16 cellular contexts compared by ENCODE assay signal in genomic region chr2:68645523-68645922, GRCh38. TPM values are rescaled to one million over a fixed set of nuclear protein-coding genes. Genes with fewer than 3 reads are reported as not detected.
DNase-seq lines count a peak whose midpoint lies in the region; ATAC-seq and TF ChIP-seq lines count a peak whose summit lies in the region.
"Had no signal": no experiment of that assay in that cellular context is flagged by ENCODE, and none has a peak within 500 bp of the region (broad histone marks: within the 10 kb centered on the region; RNA-seq: fewer than 3 reads in every experiment).

No MANE protein-coding gene starts in this region.

- no peaks in the 10 kb centered on the region for H3K9me3 ChIP-seq in MM.1S (replicated peaks; ENCODE audit: insufficient read depth, low read length)
- H3K9me3 ChIP-seq: mucosa of descending colon had no signal

- no peaks in the 10 kb centered on the region for H3K9me2 ChIP-seq in MM.1S (replicated peaks; ENCODE audit: insufficient read depth, low read length)

- no peak for TF ChIP-seq CTCF in activated CD8-positive, alpha-beta T cell treated with anti-CD3 and anti-CD28 coated beads for 36 hours (IDR thresholded peaks at IDR 0.05)
- no peak for TF ChIP-seq CTCF in MM.1S (IDR thresholded peaks at IDR 0.05; ENCODE audit: low read length)

- no peak overlapping the region for H3K4me2 ChIP-seq in MM.1S (ENCODE audit: low read depth, low read length)

- intact Hi-C loops in activated CD8-positive, alpha-beta T cell treated with anti-CD3 and anti-CD28 coated beads for 36 hours (cut with micrococcal nuclease) = loop anchor here (5.0 kb wide), 1 partner anchor 123 kb away; no protein-coding TSS in a partner anchor

- no peaks in the 10 kb centered on the region for H3K36me3 ChIP-seq in MM.1S (replicated peaks; ENCODE audit: insufficient read depth, low read length)

- peaks cover 5% of the 10 kb centered on the region for H3K9me3 Mint-ChIP-seq in activated CD8-positive, alpha-beta T cell treated with anti-CD3 and anti-CD28 coated beads for 36 hours
- H3K9me3 Mint-ChIP-seq in activated CD8-positive, alpha-beta T cell treated with anti-CD3 and anti-CD28 coated beads, Interleukin-2, amount 10 ng/mL, durations not matched to agents 7 days and 5 days (ENCODE audit: insufficient read depth) = no peaks in the 10 kb centered on the region
- H3K9me3 Mint-ChIP-seq in activated T-helper 17 cell treated with anti-CD3 and anti-CD28 coated beads, Interleukin-2, amount 50 U/mL, for 72 hours = peaks cover 5% of the 10 kb centered on the region
- peaks cover 13% of the 10 kb centered on the region for H3K9me3 Mint-ChIP-seq in stimulated activated memory B cell treated with anti-CD40 and anti-IgM and Interleukin-4, amounts not matched to agents 10 μg/mL and 1 μg/mL and 100 μg/mL, for 72 hours

- peak; percentile 38 for DNase-seq in activated CD8-positive, alpha-beta T cell treated with anti-CD3 and anti-CD28 coated beads for 36 hours
- no peak for DNase-seq in activated CD8-positive, alpha-beta T cell treated with anti-CD3 and anti-CD28 coated beads, Interleukin-2, amount 10 ng/mL, durations not matched to agents 7 days and 5 days
- DNase-seq in MM.1S (no peak), germinal center (ENCODE audit: low spot score) (no peak)
- DNase-seq: activated naive CD4-positive, alpha-beta T cell treated with anti-CD3 and anti-CD28 coated beads, Interleukin-2, amount 10 ng/mL, durations not matched to agents 7 days and 5 days; COR-L47; left cardiac atrium; mucosa of descending colon; stimulated activated CD4-positive, alpha-beta T cell treated with anti-CD3 and anti-CD28 coated beads, Interleukin-4, amount 100 ng/mL, for 4 hours had no signal

- no peaks in the 10 kb centered on the region for H4K20me1 ChIP-seq in MM.1S (ENCODE audit: insufficient read depth, low read length)

- no peak overlapping the region for H3K9ac ChIP-seq in MM.1S (ENCODE audit: low read length)

- H3K27me3 Mint-ChIP-seq in activated CD8-positive, alpha-beta T cell treated with anti-CD3 and anti-CD28 coated beads for 36 hours = peaks cover 66% of the 10 kb centered on the region
- H3K27me3 Mint-ChIP-seq in activated CD8-positive, alpha-beta T cell treated with anti-CD3 and anti-CD28 coated beads, Interleukin-2, amount 10 ng/mL, durations not matched to agents 7 days and 5 days (ENCODE audit: low read depth) = peaks cover 73% of the 10 kb centered on the region
- peaks cover 64% of the 10 kb centered on the region for H3K27me3 Mint-ChIP-seq in activated T-helper 17 cell treated with anti-CD3 and anti-CD28 coated beads, Interleukin-2, amount 50 U/mL, for 72 hours
- peaks cover 89% of the 10 kb centered on the region for H3K27me3 Mint-ChIP-seq in stimulated activated memory B cell treated with anti-CD40 and anti-IgM and Interleukin-4, amounts not matched to agents 10 μg/mL and 1 μg/mL and 100 μg/mL, for 72 hours

- H2AFZ ChIP-seq in MM.1S (ENCODE audit: low read length) = no peak overlapping the region

- H3K27ac ChIP-seq in MM.1S (ENCODE audit: low read length) = no peak overlapping the region

- no peak overlapping the region for H3K4me3 ChIP-seq in MM.1S (ENCODE audit: low read length)
- H3K4me3 ChIP-seq: mucosa of descending colon had no signal

- H3K4me1 ChIP-seq in MM.1S (ENCODE audit: low read length) = no peaks in the 10 kb centered on the region

- no peak overlapping the region for H3K4me3 Mint-ChIP-seq in activated CD8-positive, alpha-beta T cell treated with anti-CD3 and anti-CD28 coated beads for 36 hours
- no peak overlapping the region for H3K4me3 Mint-ChIP-seq in activated CD8-positive, alpha-beta T cell treated with anti-CD3 and anti-CD28 coated beads, Interleukin-2, amount 10 ng/mL, durations not matched to agents 7 days and 5 days
- no peak overlapping the region for H3K4me3 Mint-ChIP-seq in activated T-helper 17 cell treated with anti-CD3 and anti-CD28 coated beads, Interleukin-2, amount 50 U/mL, for 72 hours
- H3K4me3 Mint-ChIP-seq in stimulated activated memory B cell treated with anti-CD40 and anti-IgM and Interleukin-4, amounts not matched to agents 10 μg/mL and 1 μg/mL and 100 μg/mL, for 72 hours = no peak overlapping the region
- H3K4me3 Mint-ChIP-seq: activated naive CD4-positive, alpha-beta T cell treated with anti-CD3 and anti-CD28 coated beads, Interleukin-2, amount 10 ng/mL, durations not matched to agents 7 days and 5 days; type B pancreatic cell had no signal

- peaks cover 10% of the 10 kb centered on the region for H3K4me1 Mint-ChIP-seq in activated CD8-positive, alpha-beta T cell treated with anti-CD3 and anti-CD28 coated beads for 36 hours (ENCODE audit: low read depth)
- peaks cover 12% of the 10 kb centered on the region for H3K4me1 Mint-ChIP-seq in activated CD8-positive, alpha-beta T cell treated with anti-CD3 and anti-CD28 coated beads, Interleukin-2, amount 10 ng/mL, durations not matched to agents 7 days and 5 days (ENCODE audit: low read depth)
- no peaks in the 10 kb centered on the region for H3K4me1 Mint-ChIP-seq in activated T-helper 17 cell treated with anti-CD3 and anti-CD28 coated beads, Interleukin-2, amount 50 U/mL, for 72 hours
- peaks cover 14% of the 10 kb centered on the region for H3K4me1 Mint-ChIP-seq in stimulated activated memory B cell treated with anti-CD40 and anti-IgM and Interleukin-4, amounts not matched to agents 10 μg/mL and 1 μg/mL and 100 μg/mL, for 72 hours

- ATAC-seq in activated CD8-positive, alpha-beta T cell treated with anti-CD3 and anti-CD28 coated beads for 36 hours = peak; percentile 81
- ATAC-seq in activated CD8-positive, alpha-beta T cell treated with anti-CD3 and anti-CD28 coated beads, Interleukin-2, amount 10 ng/mL, durations not matched to agents 7 days and 5 days = no peak
- peak; percentile 72 for ATAC-seq in HG02759 (IDR thresholded peaks at IDR 0.05; ENCODE audit: unreplicated experiment)
- peak; percentile 46 for ATAC-seq in activated T-helper 17 cell treated with anti-CD3 and anti-CD28 coated beads, Interleukin-2, amount 50 U/mL, for 72 hours (replicated peaks)
- ATAC-seq in stimulated activated memory B cell treated with anti-CD40 and anti-IgM and Interleukin-4, amounts not matched to agents 10 μg/mL and 1 μg/mL and 100 μg/mL, for 72 hours = peak; percentile 74
- no peak for ATAC-seq in GM21576 (IDR thresholded peaks at IDR 0.05; ENCODE audit: unreplicated experiment)
- ATAC-seq: left cardiac atrium, mucosa of descending colon, Panc1 had no signal

- POLR2A ChIA-PET in activated CD8-positive, alpha-beta T cell treated with anti-CD3 and anti-CD28 coated beads for 36 hours (lab: Charles Lee) = no interaction called here
- POLR2A ChIA-PET in activated CD8-positive, alpha-beta T cell treated with anti-CD3 and anti-CD28 coated beads, Interleukin-2, amount 10 ng/mL, durations not matched to agents 7 days and 5 days (lab: Charles Lee) = no interaction called here

- H3K27me3 ChIP-seq in MM.1S (replicated peaks; ENCODE audit: insufficient read depth, low read length) = peaks cover 9% of the 10 kb centered on the region; the same call in 1 of the 2 replicates

- H3K27ac Mint-ChIP-seq in activated CD8-positive, alpha-beta T cell treated with anti-CD3 and anti-CD28 coated beads for 36 hours = no peak overlapping the region
- no peak overlapping the region for H3K27ac Mint-ChIP-seq in activated CD8-positive, alpha-beta T cell treated with anti-CD3 and anti-CD28 coated beads, Interleukin-2, amount 10 ng/mL, durations not matched to agents 7 days and 5 days
- H3K27ac Mint-ChIP-seq in activated T-helper 17 cell treated with anti-CD3 and anti-CD28 coated beads, Interleukin-2, amount 50 U/mL, for 72 hours = no peak overlapping the region
- no peak overlapping the region for H3K27ac Mint-ChIP-seq in stimulated activated memory B cell treated with anti-CD40 and anti-IgM and Interleukin-4, amounts not matched to agents 10 μg/mL and 1 μg/mL and 100 μg/mL, for 72 hours
- H3K27ac Mint-ChIP-seq: activated naive CD4-positive, alpha-beta T cell treated with anti-CD3 and anti-CD28 coated beads, Interleukin-2, amount 10 ng/mL, durations not matched to agents 7 days and 5 days; type B pancreatic cell had no signal

- CTCF ChIA-PET in activated CD8-positive, alpha-beta T cell treated with anti-CD3 and anti-CD28 coated beads for 36 hours (lab: Charles Lee) = interaction anchor here (0.8 to 1.3 kb wide), 3 partner anchors 50 to 180 kb away, joined by 3 to 4 read pairs (median 3); no protein-coding TSS in a partner anchor
- CTCF ChIA-PET in activated CD8-positive, alpha-beta T cell treated with anti-CD3 and anti-CD28 coated beads, Interleukin-2, amount 10 ng/mL, durations not matched to agents 7 days and 5 days (lab: Charles Lee) = interaction anchor here (0.7 to 1.5 kb wide), 7 partner anchors 50 to 182 kb away, joined by 3 to 5 read pairs (median 4); partner anchors contain the start of genes APLF and FBXO48

- H3F3A ChIP-seq in MM.1S (ENCODE audit: insufficient read depth, low read length) = no peaks in the 10 kb centered on the region

- H3K79me2 ChIP-seq in MM.1S (ENCODE audit: low read length) = no peaks in the 10 kb centered on the region

- peaks cover 3% of the 10 kb centered on the region for H3K36me3 Mint-ChIP-seq in activated CD8-positive, alpha-beta T cell treated with anti-CD3 and anti-CD28 coated beads for 36 hours (ENCODE audit: low read depth)
- peaks cover 3% of the 10 kb centered on the region for H3K36me3 Mint-ChIP-seq in activated CD8-positive, alpha-beta T cell treated with anti-CD3 and anti-CD28 coated beads, Interleukin-2, amount 10 ng/mL, durations not matched to agents 7 days and 5 days (ENCODE audit: low read depth)
- no peaks in the 10 kb centered on the region for H3K36me3 Mint-ChIP-seq in activated T-helper 17 cell treated with anti-CD3 and anti-CD28 coated beads, Interleukin-2, amount 50 U/mL, for 72 hours (ENCODE audit: low read depth)
- peaks cover 8% of the 10 kb centered on the region for H3K36me3 Mint-ChIP-seq in stimulated activated memory B cell treated with anti-CD40 and anti-IgM and Interleukin-4, amounts not matched to agents 10 μg/mL and 1 μg/mL and 100 μg/mL, for 72 hours
- H3K36me3 Mint-ChIP-seq: type B pancreatic cell had no signal

RNA-seq across cellular contexts. Expression of gene PROKR1, which starts 2.1 kb away (rescaled TPM):
- total RNA-seq in activated CD8-positive, alpha-beta T cell treated with anti-CD3 and anti-CD28 coated beads for 36 hours = not detected
- not detected for total RNA-seq in activated CD8-positive, alpha-beta T cell treated with anti-CD3 and anti-CD28 coated beads, Interleukin-2, amount 10 ng/mL, durations not matched to agents 7 days and 5 days
- not detected for total RNA-seq in activated T-helper 17 cell treated with anti-CD3 and anti-CD28 coated beads, Interleukin-2, amount 50 U/mL, for 72 hours
- total RNA-seq: osteocyte had no signal

Comparison
In these comparisons a context has a peak if more than half of its experiments do, and no peak if none do; other contexts are left out.
1. ATAC-seq: peak in activated CD8-positive, alpha-beta T cell treated with anti-CD3 and anti-CD28 coated beads for 36 hours (single experiment), HG02759 (single experiment), activated T-helper 17 cell treated with anti-CD3 and anti-CD28 coated beads, Interleukin-2, amount 50 U/mL, for 72 hours (single experiment) and stimulated activated memory B cell treated with anti-CD40 and anti-IgM and Interleukin-4, amounts not matched to agents 10 μg/mL and 1 μg/mL and 100 μg/mL, for 72 hours (single experiment); none in activated CD8-positive, alpha-beta T cell treated with anti-CD3 and anti-CD28 coated beads, Interleukin-2, amount 10 ng/mL, durations not matched to agents 7 days and 5 days (single experiment) and GM21576 (single experiment).